In the genomic region with DNA sequence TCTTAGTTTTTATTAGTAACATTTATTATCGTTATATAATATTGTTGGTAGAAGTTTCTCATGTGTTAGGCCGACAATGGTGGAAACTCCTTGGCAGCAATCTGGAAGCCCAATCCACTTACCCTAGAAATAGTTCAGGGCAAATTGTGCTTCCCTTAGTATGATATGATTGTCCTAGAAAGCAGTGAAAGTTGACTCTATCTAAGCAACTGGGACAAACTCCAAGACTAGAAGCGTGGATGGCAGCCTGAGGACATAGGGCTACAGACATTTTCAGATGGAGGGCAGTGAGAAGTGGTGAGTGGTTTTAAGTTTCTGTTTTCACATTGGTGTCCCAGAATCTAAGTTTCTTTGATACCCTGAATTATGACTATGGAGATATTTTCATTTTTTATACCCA, we compare ENCODE assay signal across 23 cellular contexts.
DNase-seq lines count a peak whose midpoint lies in the region; ATAC-seq and TF ChIP-seq lines count a peak whose summit lies in the region.
"Had no signal": no experiment of that assay in that cellular context is flagged by ENCODE, and none has a peak within 500 bp of the region (broad histone marks: within the 10 kb centered on the region; RNA-seq: fewer than 3 reads in every experiment).

No MANE protein-coding gene starts in this region.

- no peak overlapping the region for H2AFZ ChIP-seq in IMR-90 (replicated peaks; ENCODE audit: low read length, poor library complexity)

- no peak overlapping the region for H4K91ac ChIP-seq in IMR-90 (ENCODE audit: insufficient read depth, low read depth, low read length)

- no CpG with 5 or more reads among the region's 3 CpGs for WGBS in IMR-90 (ENCODE audit: extremely low coverage in 2 of 2, insufficient read length in 1 of 2), 2 experiments

- no peak overlapping the region for H2AK9ac ChIP-seq in IMR-90 (replicated peaks; ENCODE audit: low read depth, low read length, poor library complexity)

- H3K4me3 ChIP-seq in IMR-90 (ENCODE audit: insufficient read depth, low read depth, low read length) = no peak overlapping the region
- H3K4me3 ChIP-seq: BLaER1, GM12878 had no signal

- TF ChIP-seq POLR2A in IMR-90 (IDR thresholded peaks at IDR 0.05; ENCODE audit: low read depth, low read length) = no peak

- no peak for DNase-seq in Right ventricle myocardium superior
- DNase-seq in cardiac septum (ENCODE audit: low spot score) = no peak
- no peak for DNase-seq in IMR-90
- no peak for DNase-seq in left ventricle myocardium superior
- DNase-seq in SHP77 (lab: John Stamatoyannopoulos, UW) = no peak
- DNase-seq: 8988T; ACHN; BE2C; C1 segment of cervical spinal cord; CD4-positive, alpha-beta memory T cell; CD4-positive, CD25-positive, alpha-beta regulatory T cell; CD8-positive, alpha-beta memory T cell; COR-L47; DMS 273 treated with DMSO at 0.1 percent for 48 hours; DMS153; DMS53; DMS79; DND-41; EL; GDM1 had no signal

- BruUV-seq in IMR-90 (replicated peaks; lab: Mats Ljungman, UMichigan) = no TSS peak

- no peak overlapping the region for H3K4me2 ChIP-seq in IMR-90 (ENCODE audit: low read depth, low read length)
- H3K4me2 ChIP-seq: BLaER1 had no signal

- dilution Hi-C loops in IMR-90 (cut with HindIII; ENCODE audit: low sequenced_read_pairs, unreplicated experiment) = no loop called here

- no peaks in the 10 kb centered on the region for H4K20me1 ChIP-seq in IMR-90 (ENCODE audit: insufficient read depth, low read length)
- H4K20me1 ChIP-seq: BLaER1 had no signal

- H3K27me3 ChIP-seq in IMR-90 (ENCODE audit: control insufficient read depth, insufficient read depth, low read length) = no peaks in the 10 kb centered on the region
- H3K27me3 ChIP-seq: BE2C, BLaER1 had no signal

- peaks cover 5% of the 10 kb centered on the region for H3K9me1 ChIP-seq in IMR-90 (ENCODE audit: insufficient read depth, low read length)

- peak overlapping the region; percentile 33; the same call in 1 of the 2 replicates for H2BK120ac ChIP-seq in IMR-90 (ENCODE audit: low read depth, low read length)

- no peak for TF ChIP-seq RAD21 in IMR-90 (IDR thresholded peaks at IDR 0.05; ENCODE audit: low read length)

- H3K18ac ChIP-seq in IMR-90 (ENCODE audit: low read depth, low read length) = no peak overlapping the region

- H3K79me1 ChIP-seq in IMR-90 (ENCODE audit: low read depth in 1 of 2, low read length in 2 of 2) = no peaks in the 10 kb centered on the region; a peak in 1 of 4 replicates

- in situ Hi-C loops in IMR-90 (cut with MboI; ENCODE audit: low sequenced_read_pairs) = no loop called here

- no peaks in the 10 kb centered on the region for H3K36me3 ChIP-seq in IMR-90 (ENCODE audit: control insufficient read depth, insufficient read depth, low read length)
- H3K36me3 ChIP-seq: BE2C, BLaER1 had no signal

- CTCF ChIA-PET in IMR-90 (lab: Yijun Ruan, JAX) = no interaction called here

- no peak overlapping the region for H3K27ac ChIP-seq in IMR-90 (ENCODE audit: insufficient read depth, low read length)
- H3K27ac ChIP-seq: BLaER1 had no signal

- peak; percentile 46 for ATAC-seq in Right ventricle myocardium superior (ENCODE audit: poor library complexity)
- no peak for ATAC-seq in IMR-90 (ENCODE audit: low read depth)
- peak; percentile 44 for ATAC-seq in left ventricle myocardium superior
- ATAC-seq in HG03571 (IDR thresholded peaks at IDR 0.05; ENCODE audit: unreplicated experiment) = no peak
- ATAC-seq: GM12878 had no signal

- H2BK15ac ChIP-seq in IMR-90 (ENCODE audit: low read depth, low read length) = no peak overlapping the region

- no peak overlapping the region for H3K9ac ChIP-seq in IMR-90 (ENCODE audit: low read depth, low read length)
- H3K9ac ChIP-seq: BLaER1 had no signal

- H3K14ac ChIP-seq in IMR-90 (replicated peaks; ENCODE audit: low read depth, low read length) = no peak overlapping the region

- no peak for TF ChIP-seq CTCF in IMR-90 (conservative IDR thresholded peaks at IDR 0.05; ENCODE audit: low read depth, low read length)

- no peak overlapping the region for H2BK5ac ChIP-seq in IMR-90 (ENCODE audit: low read depth, low read length, poor library complexity, severe bottlenecking)

- peaks cover 15% of the 10 kb centered on the region for H3K4me1 ChIP-seq in IMR-90 (ENCODE audit: control insufficient read depth, insufficient read depth, low read length)
- H3K4me1 ChIP-seq: BE2C, BLaER1 had no signal

- no peak overlapping the region for H3K23ac ChIP-seq in IMR-90 (ENCODE audit: low read depth, low read length)

- H3K9me3 ChIP-seq in IMR-90 (ENCODE audit: control insufficient read depth, insufficient read depth, low read length) = no peaks in the 10 kb centered on the region
- H3K9me3 ChIP-seq: BE2C, BLaER1 had no signal

- no peak overlapping the region for H2BK20ac ChIP-seq in IMR-90 (ENCODE audit: low read depth, low read length)

- H3K56ac ChIP-seq in IMR-90 (ENCODE audit: extremely low read depth, insufficient read depth, low read length) = no peak overlapping the region

- H3K4ac ChIP-seq in IMR-90 (ENCODE audit: low read depth, low read length) = no peak overlapping the region

- intact Hi-C loops in Right ventricle myocardium superior (cut with DNase I) = no loop called here
- intact Hi-C loops in cardiac septum (cut with DNase I) = no loop called here
- intact Hi-C loops in IMR-90 (cut with micrococcal nuclease) = no loop called here
- intact Hi-C loops in left ventricle myocardium superior (cut with micrococcal nuclease) = no loop called here

- no peak overlapping the region for H4K8ac ChIP-seq in IMR-90 (ENCODE audit: low read depth in 2 of 2, low read length in 2 of 2)

- peak overlapping the region; percentile 7; the same call in 1 of the 2 replicates for H2AK5ac ChIP-seq in IMR-90 (ENCODE audit: low read depth, low read length)

- POLR2A ChIA-PET in IMR-90 (lab: Charles Lee; ENCODE audit: unreplicated experiment) = no interaction called here

- no peak overlapping the region for H4K5ac ChIP-seq in IMR-90 (ENCODE audit: low read depth, low read length)

TF ChIP-seq in IMR-90, 13 proteins besides CTCF, POLR2A, EP300 and RAD21:
- TF ChIP-seq SMC3 (IDR thresholded peaks at IDR 0.05; ENCODE audit: low read depth, low read length) = no peak
- no peak for TF ChIP-seq FOS (IDR thresholded peaks at IDR 0.05; ENCODE audit: low read depth, low read length)
- TF ChIP-seq CHD1 (IDR thresholded peaks at IDR 0.05; ENCODE audit: low read depth, low read length) = no peak
- no peak for TF ChIP-seq RCOR1 (IDR thresholded peaks at IDR 0.05; ENCODE audit: insufficient replicate concordance, low read length)
- no peak for TF ChIP-seq RFX5 (IDR thresholded peaks at IDR 0.05; ENCODE audit: low read depth, low read length)
- no peak for TF ChIP-seq CEBPB (IDR thresholded peaks at IDR 0.05; ENCODE audit: low read depth, low read length)
- TF ChIP-seq ELK1 (IDR thresholded peaks at IDR 0.05; ENCODE audit: borderline replicate concordance, low read depth, low read length) = no peak
- TF ChIP-seq MXI1 (IDR thresholded peaks at IDR 0.05; ENCODE audit: borderline replicate concordance, low read depth, low read length) = no peak
- TF ChIP-seq MAFK (IDR thresholded peaks at IDR 0.05; ENCODE audit: low read depth, low read length) = no peak
- TF ChIP-seq MAZ (IDR thresholded peaks at IDR 0.05; ENCODE audit: borderline replicate concordance, low read depth, low read length) = no peak
- TF ChIP-seq BHLHE40 (IDR thresholded peaks at IDR 0.05; ENCODE audit: low read depth, low read length) = no peak
- no peak for TF ChIP-seq USF2 (IDR thresholded peaks at IDR 0.05; ENCODE audit: low read depth, low read length)
- no peak for TF ChIP-seq NFE2L2 (IDR thresholded peaks at IDR 0.05; ENCODE audit: low read depth, low read length)
TF ChIP-seq in IMR-90: peak in this region for 0.

Comparison
In these comparisons a context has a peak if more than half of its experiments do, and no peak if none do; other contexts are left out.
1. ATAC-seq: peak in Right ventricle myocardium superior (single experiment) and left ventricle myocardium superior (single experiment); none in IMR-90 (single experiment) and HG03571 (single experiment).